In the genomic region with DNA sequence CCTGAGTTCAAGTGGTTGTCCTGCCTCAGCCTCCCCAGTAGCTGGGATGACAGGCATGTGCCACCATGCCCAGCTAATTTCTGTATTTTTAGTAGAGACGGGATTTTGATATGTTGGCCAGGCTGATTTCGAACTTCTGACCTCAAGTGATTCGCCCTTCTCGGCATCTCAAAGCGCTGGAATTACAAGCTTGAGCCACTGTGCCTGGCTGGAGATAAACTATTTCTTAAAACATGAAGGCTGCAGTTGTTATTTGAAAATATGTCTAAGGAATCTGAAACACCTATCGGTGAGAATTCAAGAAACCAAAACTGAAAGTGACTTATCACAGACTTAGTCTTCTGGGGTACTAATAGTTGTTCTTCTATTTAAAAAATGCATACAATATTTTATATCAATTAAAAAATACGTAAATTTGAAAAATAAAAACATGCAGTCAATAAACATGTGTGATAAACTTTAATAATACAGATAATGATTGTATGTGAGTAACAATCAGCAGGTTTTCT, we compare ENCODE assay signal across 18 cellular contexts.
DNase-seq lines count a peak whose midpoint lies in the region; ATAC-seq and TF ChIP-seq lines count a peak whose summit lies in the region.
"Had no signal": no experiment of that assay in that cellular context is flagged by ENCODE, and none has a peak within 500 bp of the region (broad histone marks: within the 10 kb centered on the region; RNA-seq: fewer than 3 reads in every experiment).

No MANE protein-coding gene starts in this region.

- H3K27ac Mint-ChIP-seq in CD14-positive monocyte = peak overlapping the region in 1 of 7 donors; percentile 61
- peak overlapping the region; percentile 65 for H3K27ac Mint-ChIP-seq in T-helper 2 cell treated with Interferon-gamma antibody and Interleukin-4, amounts not matched to agents 5 μg/mL and 100 μg/mL, for 36 hours
- H3K27ac Mint-ChIP-seq: progenitor cell of endocrine pancreas had no signal

- H3K27me3 Mint-ChIP-seq in CD14-positive monocyte (ENCODE audit: low read depth in 3 of 3) = peaks cover 0 to 1% (median 0%) of the 10 kb centered on the region in 3 donors
- no peaks in the 10 kb centered on the region for H3K27me3 Mint-ChIP-seq in T-helper 2 cell treated with Interferon-gamma antibody and Interleukin-4, amounts not matched to agents 5 μg/mL and 100 μg/mL, for 36 hours (ENCODE audit: low read depth)

- no peaks in the 10 kb centered on the region for H4K20me1 ChIP-seq in fibroblast of lung (ENCODE audit: control insufficient read depth, extremely low read depth, insufficient read depth, low read length)

- H3K9ac ChIP-seq in fibroblast of lung (ENCODE audit: insufficient read depth, low read length) = no peak overlapping the region
- H3K9ac ChIP-seq in mesendoderm (ENCODE audit: low read length) = no peak overlapping the region
- H3K9ac ChIP-seq: GM23248 had no signal

- no peak overlapping the region for H4K5ac ChIP-seq in mesendoderm (ENCODE audit: low read length)

- H3K4me1 Mint-ChIP-seq in CD14-positive monocyte = peaks cover 28% of the 10 kb centered on the region
- peaks cover 33% of the 10 kb centered on the region for H3K4me1 Mint-ChIP-seq in T-helper 2 cell treated with Interferon-gamma antibody and Interleukin-4, amounts not matched to agents 5 μg/mL and 100 μg/mL, for 36 hours (ENCODE audit: low read depth)

- no peak overlapping the region for H3K56ac ChIP-seq in mesendoderm (ENCODE audit: low read length)

- no peak overlapping the region for H3K4ac ChIP-seq in mesendoderm (ENCODE audit: low read depth, low read length)

- no peak for TF ChIP-seq CTCF in CD14-positive monocyte (IDR thresholded peaks at IDR 0.05)
- no peak for TF ChIP-seq CTCF in GM10248 (IDR thresholded peaks at IDR 0.05; ENCODE audit: control extremely low read depth, extremely low read depth, low read depth, missing control alignments)
- TF ChIP-seq CTCF in fibroblast of lung (conservative IDR thresholded peaks at IDR 0.05 in 1 of 2, IDR thresholded peaks at IDR 0.05 in 1 of 2; ENCODE audit: low read depth in 1 of 2, low read length in 2 of 2) = no peak
- TF ChIP-seq CTCF in GM10266 (IDR thresholded peaks at IDR 0.05; ENCODE audit: control insufficient read depth, insufficient read depth, low read depth, missing control alignments) = no peak
- no peak for TF ChIP-seq CTCF in upper lobe of left lung (IDR thresholded peaks at IDR 0.05)

- H3K36me3 ChIP-seq in fibroblast of lung (ENCODE audit: control insufficient read depth, insufficient read depth, low read length) (no peaks in the 10 kb centered on the region), mesendoderm (ENCODE audit: control insufficient read depth, insufficient read depth, low read length) (no peaks in the 10 kb centered on the region), upper lobe of left lung (no peaks in the 10 kb centered on the region)
- H3K36me3 ChIP-seq: left ventricle myocardium inferior, spleen had no signal

- H4K8ac ChIP-seq in mesendoderm (ENCODE audit: low read depth, low read length) = no peak overlapping the region

- H3K79me1 ChIP-seq in mesendoderm (ENCODE audit: low read length) = no peaks in the 10 kb centered on the region

- H3K4me1 ChIP-seq in fibroblast of lung (ENCODE audit: control insufficient read depth, extremely low read depth, insufficient read depth, low read length) (peaks cover 1% of the 10 kb centered on the region), mesendoderm (ENCODE audit: control insufficient read depth, low read depth, low read length) (no peaks in the 10 kb centered on the region), upper lobe of left lung (peaks cover 0 to 3% (median 0%) of the 10 kb centered on the region in 4 donors)
- H3K4me1 ChIP-seq: left ventricle myocardium inferior had no signal

- TF ChIP-seq POLR2A in upper lobe of left lung (IDR thresholded peaks at IDR 0.05) = no peak

- peak overlapping the region; percentile 4 to 68 for H3K4me3 Mint-ChIP-seq in CD14-positive monocyte
- peak overlapping the region; percentile 70 for H3K4me3 Mint-ChIP-seq in T-helper 2 cell treated with Interferon-gamma antibody and Interleukin-4, amounts not matched to agents 5 μg/mL and 100 μg/mL, for 36 hours

- no peak overlapping the region for H2AFZ ChIP-seq in fibroblast of lung (ENCODE audit: low read length)
- H2AFZ ChIP-seq: GM23248 had no signal

- no peaks in the 10 kb centered on the region for H3K79me2 ChIP-seq in fibroblast of lung (ENCODE audit: control insufficient read depth, insufficient read depth, low read length)
- no peaks in the 10 kb centered on the region for H3K79me2 ChIP-seq in mesendoderm (ENCODE audit: control insufficient read depth, insufficient read depth, low read length)

- H3K27me3 ChIP-seq in fibroblast of lung (ENCODE audit: control insufficient read depth, insufficient read depth, low read length) = no peaks in the 10 kb centered on the region
- no peaks in the 10 kb centered on the region for H3K27me3 ChIP-seq in mesendoderm (ENCODE audit: insufficient read depth, low read length, poor library complexity)
- H3K27me3 ChIP-seq in upper lobe of left lung = no peaks in the 10 kb centered on the region

- ATAC-seq in upper lobe of left lung (ENCODE audit: low FRiP score in 2 of 2) = no peak

- intact Hi-C loops in CD14-positive monocyte (cut with micrococcal nuclease) = no loop called here

- no peak overlapping the region for H3K23ac ChIP-seq in mesendoderm (ENCODE audit: low read length)

- CTCF ChIA-PET in GM10248 (lab: Yijun Ruan, JAX) = interaction anchor here (1.0 to 2.4 kb wide), 5 partner anchors 13 to 49 kb away, joined by 3 to 11 read pairs (median 3); no protein-coding TSS in a partner anchor

- no peak overlapping the region for H3K27ac ChIP-seq in fibroblast of lung (ENCODE audit: insufficient read depth, low read length)
- no peak overlapping the region for H3K27ac ChIP-seq in mesendoderm (ENCODE audit: low read depth, low read length)
- H3K27ac ChIP-seq in upper lobe of left lung = no peak overlapping the region
- H3K27ac ChIP-seq: GM23248, left ventricle myocardium inferior, spleen had no signal

- H3K4me2 ChIP-seq in fibroblast of lung (ENCODE audit: extremely low read depth, insufficient read depth, low read length) = peak overlapping the region; percentile 19
- H3K4me2 ChIP-seq in mesendoderm (ENCODE audit: low read length) = no peak overlapping the region

- H3K4me3 ChIP-seq in fibroblast of lung (replicated peaks in 1 of 4; ENCODE audit: control extremely low read depth in 1 of 4, insufficient read depth in 1 of 4, low read depth in 3 of 4, low read length in 4 of 4) = no peak overlapping the region
- no peak overlapping the region for H3K4me3 ChIP-seq in mesendoderm (ENCODE audit: low read length)
- H3K4me3 ChIP-seq in upper lobe of left lung = no peak overlapping the region
- H3K4me3 ChIP-seq: GM23248, left ventricle myocardium inferior had no signal

- H2BK120ac ChIP-seq in mesendoderm (ENCODE audit: low read depth, low read length) = no peak overlapping the region

- no peak overlapping the region for H2BK15ac ChIP-seq in mesendoderm (replicated peaks; ENCODE audit: low read depth)

- no peak for TF ChIP-seq EP300 in upper lobe of left lung (IDR thresholded peaks at IDR 0.05)

- POLR2A ChIA-PET in GM10248 (lab: Yijun Ruan, JAX) = no interaction called here

- no peak overlapping the region for H3K18ac ChIP-seq in mesendoderm (ENCODE audit: low read length)

- H2AK5ac ChIP-seq in mesendoderm (ENCODE audit: low read length) = no peak overlapping the region

- peaks cover 7 to 13% (median 9%) of the 10 kb centered on the region in 7 donors for H3K9me3 Mint-ChIP-seq in CD14-positive monocyte
- H3K9me3 Mint-ChIP-seq in T-helper 2 cell treated with Interferon-gamma antibody and Interleukin-4, amounts not matched to agents 5 μg/mL and 100 μg/mL, for 36 hours = no peaks in the 10 kb centered on the region

- WGBS in mesendoderm (ENCODE audit: extremely low coverage, insufficient coverage, low lambda C conversion rate) = 100% methylated on average over 1 of the region's 7 CpGs
- 72 to 76% methylated on average over 7 of the region's 7 CpGs for WGBS in upper lobe of left lung, 2 donors

- H3K9me3 ChIP-seq in fibroblast of lung (ENCODE audit: control insufficient read depth, insufficient read depth, low read depth, low read length) = no peaks in the 10 kb centered on the region
- H3K9me3 ChIP-seq in upper lobe of left lung = no peaks in the 10 kb centered on the region
- H3K9me3 ChIP-seq: left ventricle myocardium inferior, spleen had no signal

- H2BK5ac ChIP-seq in mesendoderm (ENCODE audit: low read length) = no peak overlapping the region

- H3K36me3 Mint-ChIP-seq in CD14-positive monocyte = no peaks in the 10 kb centered on the region
- no peaks in the 10 kb centered on the region for H3K36me3 Mint-ChIP-seq in T-helper 2 cell treated with Interferon-gamma antibody and Interleukin-4, amounts not matched to agents 5 μg/mL and 100 μg/mL, for 36 hours (ENCODE audit: low read depth)

- DNase-seq in CD14-positive monocyte (ENCODE audit: low spot score) (no peak), GM10248 (ENCODE audit: extremely low spot score) (peak; percentile 27), fibroblast of lung (ENCODE audit: low read depth in 2 of 2) (no peak), mesendoderm (no peak), GM10266 (ENCODE audit: extremely low spot score) (no peak), putamen (ENCODE audit: low spot score) (no peak), upper lobe of left lung (no peak)
- DNase-seq in T-helper 2 cell treated with Interferon-gamma antibody and Interleukin-4, amounts not matched to agents 5 μg/mL and 100 μg/mL, for 36 hours (ENCODE audit: low spot score) = no peak
- DNase-seq: activated CD4-positive, alpha-beta T cell treated with anti-CD3 and anti-CD28 coated beads, Interleukin-2, amount 50 U/mL, for 4 hours; central memory CD4-positive, alpha-beta T cell; foreskin melanocyte; left ventricle myocardium inferior; NCI-H1694; NCI-H446; SIG-M5; spleen had no signal
